In the genomic region with DNA sequence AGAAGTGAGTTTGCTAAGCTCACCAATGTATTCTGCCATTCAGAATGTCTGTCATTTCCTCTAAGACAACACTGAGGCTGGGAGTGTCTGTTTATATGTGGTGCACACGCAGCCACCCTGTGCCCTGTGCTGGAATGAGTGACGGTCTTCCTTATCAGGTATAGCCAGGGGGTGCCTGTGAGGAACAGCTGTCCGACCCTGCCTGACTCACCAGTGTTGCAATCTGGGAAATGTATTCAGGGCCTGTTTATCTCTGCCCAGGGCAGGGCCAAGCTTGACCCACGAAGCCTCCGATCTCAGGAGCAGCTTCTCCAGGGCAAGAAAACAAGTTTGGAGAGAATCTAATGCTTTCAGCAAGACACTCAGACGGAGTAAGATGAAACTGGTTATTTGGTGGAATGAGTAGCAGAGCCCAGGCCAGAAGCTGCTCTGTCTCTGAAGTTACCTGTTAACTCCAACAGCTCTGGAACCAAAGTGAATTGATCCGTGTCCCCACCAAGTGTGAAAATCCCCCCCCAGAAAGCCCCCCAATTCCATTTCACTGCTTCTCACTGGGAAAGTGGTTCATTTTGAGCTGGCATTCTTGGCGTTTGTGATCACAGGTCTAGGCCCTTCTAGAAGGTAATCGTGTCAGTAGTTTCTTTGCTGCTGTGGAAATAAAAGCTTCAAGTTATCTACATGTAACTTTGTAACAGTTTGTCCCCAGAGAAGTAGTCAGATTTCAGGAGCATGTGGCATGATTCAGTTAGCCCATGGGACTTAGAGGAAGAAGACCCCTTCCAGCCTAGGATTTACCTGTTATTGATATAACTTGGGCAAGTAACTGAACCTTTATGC, we compare ENCODE assay signal across 9 cellular contexts. TPM values are rescaled to one million over a fixed set of nuclear protein-coding genes. Genes with fewer than 3 reads are reported as not detected.
DNase-seq lines count a peak whose midpoint lies in the region; ATAC-seq, FAIRE-seq and TF ChIP-seq lines count a peak whose summit lies in the region.
"Had no signal": no experiment of that assay in that cellular context is flagged by ENCODE, and none has a peak within 500 bp of the region (broad histone marks: within the 10 kb centered on the region; RNA-seq: fewer than 3 reads in every experiment).

No MANE protein-coding gene starts in this region.

- no peaks in the 10 kb centered on the region for H4K20me1 ChIP-seq in H1 (replicated peaks in 1 of 2; ENCODE audit: control insufficient read depth in 1 of 2, insufficient read depth in 2 of 2, low read length in 2 of 2)

- no peak overlapping the region for H2AK5ac ChIP-seq in H1 (ENCODE audit: low read depth, low read length)

- no peak overlapping the region for H4K5ac ChIP-seq in H1 (ENCODE audit: insufficient read length, low read depth, low read length)

- no peak for TF ChIP-seq EP300 in H1 (IDR thresholded peaks at IDR 0.05; ENCODE audit: borderline replicate concordance in 1 of 2, low read depth in 2 of 2, low read length in 2 of 2)

- H3K4ac ChIP-seq in H1 (replicated peaks; ENCODE audit: insufficient read length, low read depth, low read length): no peak overlapping the region

- H2BK120ac ChIP-seq in H1 (replicated peaks; ENCODE audit: low read depth, low read length): no peak overlapping the region

- no peak overlapping the region for H3K4me3 ChIP-seq in H1 (ENCODE audit: extremely low read depth in 1 of 4, insufficient read depth in 2 of 4, low read depth in 3 of 4, low read length in 4 of 4)

- no peaks in the 10 kb centered on the region for H3K4me1 ChIP-seq in H1 (replicated peaks in 1 of 4; ENCODE audit: control insufficient read depth in 3 of 4, insufficient read depth in 4 of 4, low read length in 3 of 4)

- no peak overlapping the region for H3K23ac ChIP-seq in H1 (ENCODE audit: insufficient read length)

- no peaks in the 10 kb centered on the region for H3K79me1 ChIP-seq in H1 (ENCODE audit: low read depth, low read length)

- no peak overlapping the region for H2BK12ac ChIP-seq in H1 (ENCODE audit: low read depth, low read length)

- no peak for TF ChIP-seq POLR2A in H1 (IDR thresholded peaks at IDR 0.05; ENCODE audit: control extremely low read depth in 1 of 2, low read depth in 2 of 2, low read length in 2 of 2)

- no peak overlapping the region for H3K4me2 ChIP-seq in H1 (ENCODE audit: insufficient read depth in 1 of 2, low read depth in 2 of 2, low read length in 2 of 2)

- no peak for TF ChIP-seq CTCF in H1 (IDR thresholded peaks at IDR 0.05; ENCODE audit: control extremely low read depth in 1 of 3, insufficient read depth in 1 of 3, low read depth in 1 of 3, low read length in 3 of 3)

- H3K27ac ChIP-seq in H1 (ENCODE audit: low read depth, low read length): no peak overlapping the region
- H3K27ac ChIP-seq: neutrophil had no signal

- no peaks in the 10 kb centered on the region for H3K36me3 Mint-ChIP-seq in activated CD4-positive, alpha-beta memory T cell treated with anti-CD3 and anti-CD28 coated beads, Interleukin-2, amount 10 ng/mL, durations not matched to agents 7 days and 5 days (ENCODE audit: low read depth)

- no peaks in the 10 kb centered on the region for H3K9me3 ChIP-seq in H1 (ENCODE audit: insufficient read depth in 2 of 2, low read depth in 1 of 2, low read length in 1 of 2)
- H3K9me3 ChIP-seq: neutrophil had no signal

- peaks cover 1% of the 10 kb centered on the region for H3K4me1 Mint-ChIP-seq in activated CD4-positive, alpha-beta memory T cell treated with anti-CD3 and anti-CD28 coated beads, Interleukin-2, amount 10 ng/mL, durations not matched to agents 7 days and 5 days

- no peaks in the 10 kb centered on the region for H3K79me2 ChIP-seq in H1 (ENCODE audit: control insufficient read depth in 1 of 2, insufficient read depth in 2 of 2, low read length in 2 of 2)

- DNase-seq in CMK (ENCODE audit: low read depth) (peak; percentile 85), NCI-H460 (ENCODE audit: extremely low read depth, low read depth) (peak; percentile 68), H1 (ENCODE audit: low read depth in 1 of 2, low spot score in 2 of 2) (no peak), myocyte (ENCODE audit: low read depth) (peak; percentile 93), NCI-H2107 (lab: John Stamatoyannopoulos, UW) (no peak)
- DNase-seq in activated CD4-positive, alpha-beta memory T cell treated with anti-CD3 and anti-CD28 coated beads, Interleukin-2, amount 10 ng/mL, durations not matched to agents 7 days and 5 days: no peak
- no peak for DNase-seq in stimulated activated naive CD4-positive, alpha-beta T cell (lab: John Stamatoyannopoulos, UW)

- no peak overlapping the region for H4K8ac ChIP-seq in H1 (ENCODE audit: extremely low read depth, insufficient read depth, low read length)

- POLR2A ChIA-PET in H1 (lab: Charles Lee; ENCODE audit: partially characterized antibody): interaction anchor here (0.6 kb wide), 1 partner anchor 108 kb away, joined by 3 read pairs; no protein-coding TSS in a partner anchor
- POLR2A ChIA-PET in activated CD4-positive, alpha-beta memory T cell treated with anti-CD3 and anti-CD28 coated beads, Interleukin-2, amount 10 ng/mL, durations not matched to agents 7 days and 5 days (lab: Charles Lee): interaction anchor here (0.6 to 1.6 kb wide), 2 partner anchors 9 to 11 kb away, joined by 3 to 6 read pairs; no protein-coding TSS in a partner anchor

- WGBS in H1 (ENCODE audit: extremely low coverage in 1 of 2, insufficient coverage in 1 of 2, insufficient read length in 1 of 2, insufficient replicate concordance in 2 of 2, low coverage in 1 of 2, low lambda C conversion rate in 2 of 2, missing lambda C conversion rate in 1 of 2), 2 experiments: 85% methylated on average over 9 of the region's 9 CpGs; no CpG with 5 or more reads in 1 of the 2 experiments

- H3K27ac Mint-ChIP-seq in activated CD4-positive, alpha-beta memory T cell treated with anti-CD3 and anti-CD28 coated beads, Interleukin-2, amount 10 ng/mL, durations not matched to agents 7 days and 5 days: no peak overlapping the region

- 0 out of 2 replicates have a peak overlapping the region, but pooled peaks have one; percentile 21 for H2BK5ac ChIP-seq in H1 (ENCODE audit: low read depth, low read length)

- FAIRE-seq in H1 (lab: Jason Lieb, UNC): no peak

- no peak overlapping the region for H3K14ac ChIP-seq in H1 (ENCODE audit: insufficient read length)

- no peak overlapping the region for H3K9ac ChIP-seq in H1 (replicated peaks in 1 of 4; ENCODE audit: extremely low read depth in 1 of 4, low read depth in 3 of 4, low read length in 3 of 4)

- CTCF ChIA-PET in H1 (lab: Charles Lee; ENCODE audit: partially characterized antibody): interaction anchor here (0.6 to 1.9 kb wide), 9 partner anchors 8 to 112 kb away, joined by 3 to 5 read pairs (median 4); no protein-coding TSS in a partner anchor
- CTCF ChIA-PET in activated CD4-positive, alpha-beta memory T cell treated with anti-CD3 and anti-CD28 coated beads, Interleukin-2, amount 10 ng/mL, durations not matched to agents 7 days and 5 days (lab: Charles Lee): interaction anchor here (0.6 to 1.6 kb wide), 3 partner anchors 52 to 1005 kb away, joined by 3 to 4 read pairs (median 3); no protein-coding TSS in a partner anchor

- no peaks in the 10 kb centered on the region for H3K36me3 ChIP-seq in H1 (ENCODE audit: control insufficient read depth in 2 of 4, insufficient read depth in 4 of 4, low read length in 3 of 4)
- H3K36me3 ChIP-seq: neutrophil had no signal

- no peaks in the 10 kb centered on the region for H3K27me3 ChIP-seq in H1 (replicated peaks in 1 of 4; ENCODE audit: control insufficient read depth in 3 of 4, extremely low read depth in 1 of 4, insufficient read depth in 3 of 4, low read length in 3 of 4)
- H3K27me3 ChIP-seq: neutrophil had no signal

- TF ChIP-seq RAD21 in H1 (IDR thresholded peaks at IDR 0.05 in 1 of 2, conservative IDR thresholded peaks at IDR 0.05 in 1 of 2; ENCODE audit: low read depth in 2 of 2, low read length in 2 of 2): no peak

- H3K18ac ChIP-seq in H1 (ENCODE audit: extremely low read depth, low read length): no peak overlapping the region

- H2BK15ac ChIP-seq in H1 (ENCODE audit: low read length): no peak overlapping the region

- peaks cover 4% of the 10 kb centered on the region for H3K27me3 Mint-ChIP-seq in activated CD4-positive, alpha-beta memory T cell treated with anti-CD3 and anti-CD28 coated beads, Interleukin-2, amount 10 ng/mL, durations not matched to agents 7 days and 5 days

- no peaks in the 10 kb centered on the region for H3K9me3 Mint-ChIP-seq in activated CD4-positive, alpha-beta memory T cell treated with anti-CD3 and anti-CD28 coated beads, Interleukin-2, amount 10 ng/mL, durations not matched to agents 7 days and 5 days

- no peak overlapping the region for H4K91ac ChIP-seq in H1 (replicated peaks; ENCODE audit: insufficient read length, low read length)

- ATAC-seq in GM21576 (IDR thresholded peaks at IDR 0.05; ENCODE audit: unreplicated experiment): no peak

- H2BK20ac ChIP-seq in H1 (ENCODE audit: low read length): no peak overlapping the region

- peak overlapping the region; percentile 20; the same call in 1 of the 2 replicates for H2AFZ ChIP-seq in H1 (ENCODE audit: low read length)

- H3K4me3 Mint-ChIP-seq in activated CD4-positive, alpha-beta memory T cell treated with anti-CD3 and anti-CD28 coated beads, Interleukin-2, amount 10 ng/mL, durations not matched to agents 7 days and 5 days: no peak overlapping the region

- H3K56ac ChIP-seq in H1 (replicated peaks; ENCODE audit: insufficient read length, low read depth, low read length): no peak overlapping the region

- H3K23me2 ChIP-seq in H1 (ENCODE audit: low read depth, low read length): no peaks in the 10 kb centered on the region

TF ChIP-seq in H1, 55 proteins besides CTCF, POLR2A, EP300 and RAD21 (continues in another document):
- no peak for TF ChIP-seq CREB1 (IDR thresholded peaks at IDR 0.05)
- no peak for TF ChIP-seq BRCA1 (IDR thresholded peaks at IDR 0.05; ENCODE audit: low read depth, low read length)
- TF ChIP-seq HDAC6 (IDR thresholded peaks at IDR 0.05; ENCODE audit: low read depth, low read length): no peak
- no peak for TF ChIP-seq CBX5 (IDR thresholded peaks at IDR 0.05; ENCODE audit: low read depth, low read length)

RNA-seq across cellular contexts. Expression of a gene that starts 6.1 kb away (rescaled TPM):
- total RNA-seq in NCI-H460 (2014; rRNA removed; shearing (Covaris generic)): 55.0 and 60.0 TPM in 2 replicates
- 38.3 and 84.8 TPM in 2 replicates for polyA plus RNA-seq in NCI-H460 (2014; cell fraction: nucleus; rRNA removed)
- 62.2 and 62.6 TPM in 2 replicates for total RNA-seq in H1 (2021; fragmentation: NEBNext Ultra II Directional; extraction: Animal tissue kit (Norgen Biotek cat#: 25700))
- polyA plus RNA-seq in H1 (2011; rRNA removed): 29.0 and 30.6 TPM in 2 replicates
- 41.8 TPM for polyA plus RNA-seq in H1 (2011; cell fraction: cytosol; rRNA removed)
- polyA plus RNA-seq in H1 (2011; cell fraction: nucleus; rRNA removed): 20.7 TPM
- polyA plus RNA-seq in H1 (2012, experiment 1 of 2): 32.5 to 59.7 TPM (median 39.3 TPM) in 4 replicates
- polyA plus RNA-seq in H1 (2012, experiment 2 of 2): 7.3 TPM
- 43.4 TPM for polyA plus RNA-seq in H1 (2013, experiment 1 of 2)
- 48.3 TPM for polyA plus RNA-seq in H1 (2013, experiment 2 of 2)
- polyA minus RNA-seq in H1 (2011; rRNA and poly(A)+ RNA removed): 49.8 and 56.0 TPM in 2 replicates
- polyA minus RNA-seq in H1 (2011; cell fraction: cytosol; rRNA and poly(A)+ RNA removed): 52.1 TPM
- polyA minus RNA-seq in H1 (2011; cell fraction: nucleus; rRNA and poly(A)+ RNA removed): 34.3 TPM
- 123 and 128 TPM in 2 replicates for total RNA-seq in myocyte
- 112 TPM for polyA plus RNA-seq in myocyte (2012)
- total RNA-seq in activated CD4-positive, alpha-beta memory T cell treated with anti-CD3 and anti-CD28 coated beads, Interleukin-2, amount 10 ng/mL, durations not matched to agents 7 days and 5 days: 10 to 100 TPM; 57.9 to 58.4 TPM

Comparison
In these comparisons a context has a peak if more than half of its experiments do, and no peak if none do; other contexts are left out.
1. DNase-seq: peak in CMK (single experiment), NCI-H460 (single experiment) and myocyte (single experiment); none in H1 (0 of 2), activated CD4-positive, alpha-beta memory T cell treated with anti-CD3 and anti-CD28 coated beads, Interleukin-2, amount 10 ng/mL, durations not matched to agents 7 days and 5 days (single experiment), stimulated activated naive CD4-positive, alpha-beta T cell (0 of 6) and NCI-H2107 (single experiment).